Comparison of ENCODE assay signal across 24 cellular contexts in the genomic region with DNA sequence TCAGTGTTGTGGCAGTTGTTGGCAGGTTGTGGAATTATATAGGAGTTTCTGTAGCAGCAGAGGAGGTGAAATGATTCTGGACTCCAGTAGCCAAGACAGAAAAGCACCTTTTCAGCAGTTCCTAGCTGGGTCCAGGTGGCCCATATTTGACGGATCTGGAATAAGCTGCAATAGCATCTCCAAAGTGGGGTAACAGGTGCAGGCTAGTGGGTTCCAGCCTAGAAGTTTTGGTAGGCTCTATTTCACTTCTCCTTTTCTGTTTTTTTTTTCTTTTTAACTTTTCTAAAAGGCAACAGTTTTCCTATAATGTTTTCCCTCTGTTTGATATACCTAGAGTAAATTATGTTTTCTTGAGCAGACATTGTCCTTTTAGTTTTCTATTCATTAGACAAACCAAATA.
"Had no signal": no experiment of that assay in that cellular context is flagged by ENCODE, and none has a peak within 500 bp of the region (broad histone marks: within the 10 kb centered on the region; RNA-seq: fewer than 3 reads in every experiment).

No MANE protein-coding gene starts in this region.

- H3K27ac ChIP-seq: left ventricle myocardium inferior, neural progenitor cell, neutrophil, ovary, right atrium auricular region, right lobe of liver, tibial nerve, upper lobe of left lung, vagina had no signal

- H3K4me3 ChIP-seq: left ventricle myocardium inferior, lung, neural progenitor cell, ovary, right atrium auricular region, right lobe of liver, smooth muscle cell, tibial nerve, upper lobe of left lung, vagina had no signal

- H3K36me3 ChIP-seq: left ventricle myocardium inferior, neural progenitor cell, neutrophil, ovary, right atrium auricular region, right lobe of liver, tibial nerve, upper lobe of left lung, vagina had no signal

- H3K27me3 ChIP-seq: neural progenitor cell, neutrophil, ovary, right atrium auricular region, right lobe of liver, tibial nerve, upper lobe of left lung, vagina had no signal

- ATAC-seq: natural killer cell; right lobe of liver; stimulated activated memory B cell treated with anti-CD40 and anti-IgM and Interleukin-4, amounts not matched to agents 10 μg/mL and 1 μg/mL and 100 μg/mL, for 72 hours; stimulated activated naive CD8-positive, alpha-beta T cell treated with anti-CD3 and anti-CD28 coated beads, Interleukin-15, amount 100 ng/mL, for 72 hours had no signal

- H3K9ac ChIP-seq: neural progenitor cell had no signal

- H3K4me2 ChIP-seq: neural progenitor cell, smooth muscle cell had no signal

- H2AFZ ChIP-seq: neural progenitor cell had no signal

- H3K9me3 ChIP-seq: neutrophil, ovary, right atrium auricular region, right lobe of liver, tibial nerve, upper lobe of left lung, vagina had no signal

- H3K4me1 ChIP-seq: left ventricle myocardium inferior, neural progenitor cell, right atrium auricular region, right lobe of liver, tibial nerve, upper lobe of left lung, vagina had no signal

- DNase-seq: islet precursor cell; left ventricle myocardium inferior; mesendoderm; naive B cell; natural killer cell; nephron progenitor cell; ovary; right lobe of liver; stimulated activated CD4-positive, alpha-beta T cell treated with anti-CD3 and anti-CD28 coated beads, Interleukin-1b, Interleukin-23, amount 100 ng/mL, for 48 hours; stimulated activated CD4-positive, alpha-beta T cell treated with anti-CD3 and anti-CD28 coated beads, Interleukin-2, amount 100 ng/mL, for 48 hours; stimulated activated CD4-positive, alpha-beta T cell treated with anti-CD3 and anti-CD28 coated beads, Interleukin-4, amount 100 ng/mL, for 4 hours; stimulated activated CD8-positive, alpha-beta memory T cell treated with anti-CD3 and anti-CD28 coated beads, Interleukin-4, amount 100 ng/mL, for 48 hours; stimulated activated naive CD4-positive, alpha-beta T cell treated with Interleukin-2 at 50 U/mL for 16 hours; stimulated activated naive CD8-positive, alpha-beta T cell treated with anti-CD3 and anti-CD28 coated beads, Interleukin-15, amount 100 ng/mL, for 72 hours; substantia nigra; upper lobe of left lung had no signal
